ENCODE assay signal across 8 cellular contexts in the genomic region with DNA sequence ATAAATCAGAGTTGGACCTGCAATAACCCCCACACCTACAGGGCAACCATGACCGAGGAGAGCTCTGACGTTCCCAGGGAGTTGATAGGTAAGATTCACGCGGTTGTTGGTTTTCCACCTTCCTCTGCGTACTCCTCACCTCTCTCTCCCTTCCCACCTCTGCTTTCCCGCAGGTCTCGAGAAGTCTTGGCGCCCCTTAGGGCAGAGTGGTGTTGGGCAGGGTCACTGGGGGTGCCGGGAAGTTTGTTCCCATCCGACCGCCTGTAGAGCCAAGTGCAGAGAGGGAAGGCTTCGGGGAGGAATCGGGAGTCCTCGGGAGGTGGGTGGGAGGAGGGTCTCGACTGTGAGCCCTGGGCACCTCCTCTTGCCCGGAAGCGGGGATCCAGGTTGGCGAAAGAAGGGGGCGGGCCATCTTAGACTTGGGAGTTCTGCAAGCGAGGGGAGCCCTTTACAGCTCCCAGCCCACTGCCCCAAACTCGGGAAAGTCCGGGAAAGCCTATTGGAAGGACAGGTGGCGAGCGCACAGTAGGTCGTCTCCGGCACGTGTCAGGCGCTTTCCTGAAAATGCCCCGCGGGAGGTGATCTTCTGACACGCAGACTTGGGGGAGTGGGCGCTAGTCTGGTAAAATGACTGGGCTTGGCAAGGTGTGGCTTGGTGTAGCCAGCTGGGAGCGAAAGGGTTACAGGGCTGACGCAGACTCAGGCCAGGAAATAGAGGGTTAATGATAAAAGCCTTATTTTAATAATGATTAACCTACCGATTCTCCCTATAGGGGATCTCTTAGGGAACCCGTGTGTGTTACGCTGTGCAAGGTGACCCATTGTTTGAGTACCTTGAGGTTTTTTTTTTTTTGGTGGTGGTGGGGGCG.
DNase-seq lines count a peak whose midpoint lies in the region; ATAC-seq and TF ChIP-seq lines count a peak whose summit lies in the region.

No MANE protein-coding gene starts in this region.

- H3K27me3 ChIP-seq in OCI-LY3 (ENCODE audit: low read depth, low read length) = peaks cover 22% of the 10 kb centered on the region

- POLR2A ChIA-PET in AG04449 (lab: Yijun Ruan, JAX) = no interaction called here

- no peaks in the 10 kb centered on the region for H3K79me2 ChIP-seq in OCI-LY3 (ENCODE audit: low read length)

- TF ChIP-seq CTCF in AG04449 (IDR thresholded peaks at IDR 0.05; ENCODE audit: insufficient read depth, low read length, missing control alignments) (no peak), OCI-LY3 (IDR thresholded peaks at IDR 0.05; ENCODE audit: low read depth, low read length) (no peak)

- CTCF ChIA-PET in AG04449 (lab: Yijun Ruan, JAX) = interaction anchor here (0.7 to 7.1 kb wide), 30 partner anchors 8 to 322 kb away, joined by 3 to 119 read pairs (median 4); no protein-coding TSS in a partner anchor

- no peak overlapping the region for H3K27ac ChIP-seq in OCI-LY3 (ENCODE audit: low read length)

- H3K9me3 ChIP-seq in OCI-LY3 (ENCODE audit: insufficient read depth, low read length) = no peaks in the 10 kb centered on the region

- H3K4me3 ChIP-seq in AG04449 (ENCODE audit: low read depth, low read length) (peak overlapping the region; percentile 71), OCI-LY3 (ENCODE audit: low read length) (peak overlapping the region; percentile 97)

- no peaks in the 10 kb centered on the region for H3K36me3 ChIP-seq in OCI-LY3 (replicated peaks; ENCODE audit: low read depth, low read length)

- no peaks in the 10 kb centered on the region for H4K20me1 ChIP-seq in OCI-LY3 (ENCODE audit: insufficient read depth, low read length)

- H3K4me1 ChIP-seq in OCI-LY3 (ENCODE audit: low read length) = peaks cover 20% of the 10 kb centered on the region

- peak overlapping the region; percentile 97 for H3K4me2 ChIP-seq in OCI-LY3 (ENCODE audit: low read length)

- H3K9ac ChIP-seq in OCI-LY3 (ENCODE audit: low read length) = peak overlapping the region; percentile 63

- ATAC-seq in GM19395 (IDR thresholded peaks at IDR 0.05; ENCODE audit: unreplicated experiment) = peak; percentile 12

- H2AFZ ChIP-seq in OCI-LY3 (ENCODE audit: low read depth, low read length) = peak overlapping the region; percentile 95

- DNase-seq in AG04449 (ENCODE audit: low read depth, low spot score) = no peak
- peak; percentile 45 for DNase-seq in astrocyte of the hippocampus (ENCODE audit: low read depth, low spot score)
- DNase-seq in iPS-NIHi11 (ENCODE audit: low spot score) = peak; percentile 70
- peak; percentile 10 for DNase-seq in stimulated activated CD4-positive, alpha-beta T cell treated with anti-CD3 and anti-CD28 coated beads, Interleukin-12 subunit alpha, Interleukin-12 subunit beta, amount 100 ng/mL, for 4 hours
- DNase-seq in inferior parietal cortex (ENCODE audit: extremely low spot score) = no peak
- DNase-seq in HCEC 1CT = no peak

Comparison
In these comparisons a context has a peak if more than half of its experiments do, and no peak if none do; other contexts are left out.
1. DNase-seq: peak in astrocyte of the hippocampus (single experiment), iPS-NIHi11 (single experiment) and stimulated activated CD4-positive, alpha-beta T cell treated with anti-CD3 and anti-CD28 coated beads, Interleukin-12 subunit alpha, Interleukin-12 subunit beta, amount 100 ng/mL, for 4 hours (single experiment); none in AG04449 (single experiment), inferior parietal cortex (single experiment) and HCEC 1CT (single experiment).